8 cellular contexts compared by ENCODE assay signal in the genomic region with DNA sequence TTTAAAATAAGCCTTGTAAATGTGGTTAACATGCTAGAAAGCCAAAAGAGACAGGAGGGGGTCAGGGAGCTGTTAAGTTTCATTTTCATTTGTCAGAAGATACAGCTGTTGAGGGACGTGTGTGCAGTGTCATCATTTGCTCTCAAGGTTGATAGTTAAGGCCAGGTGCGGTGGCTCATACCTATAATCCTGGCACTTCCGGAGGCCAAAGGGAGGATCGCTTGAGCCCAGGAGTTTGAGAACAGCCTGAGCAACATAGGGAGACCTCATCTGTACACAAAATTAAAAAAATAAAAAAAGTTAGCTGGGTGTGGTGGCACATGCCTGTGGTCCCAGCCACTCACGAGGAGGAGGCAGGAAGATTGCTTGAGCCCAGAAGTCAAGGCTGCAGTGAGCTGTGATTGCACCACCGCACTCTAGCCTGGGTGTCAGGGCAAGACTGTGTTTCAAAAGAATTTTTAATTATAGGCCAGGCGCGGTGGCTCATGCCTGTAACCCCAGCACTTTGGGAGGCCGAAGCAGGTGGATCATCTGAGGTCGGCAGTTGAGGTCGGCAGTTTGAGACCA. TPM values are rescaled to one million over a fixed set of nuclear protein-coding genes. Genes with fewer than 3 reads are reported as not detected.
DNase-seq lines count a peak whose midpoint lies in the region; ATAC-seq and TF ChIP-seq lines count a peak whose summit lies in the region.

No MANE protein-coding gene starts in this region.

- H3K4me1 Mint-ChIP-seq in CD8-positive, alpha-beta T cell (ENCODE audit: low read depth) = peaks cover 28% of the 10 kb centered on the region
- peaks cover 27% of the 10 kb centered on the region for H3K4me1 Mint-ChIP-seq in activated naive CD8-positive, alpha-beta T cell treated with anti-CD3 and anti-CD28 coated beads for 36 hours

- no peak overlapping the region for H3K4me3 ChIP-seq in CD8-positive, alpha-beta T cell (ENCODE audit: low read depth, low read length)
- H3K4me3 ChIP-seq in PC-3 (ENCODE audit: low read length) (no peak overlapping the region), esophagus muscularis mucosa (no peak overlapping the region)

- peak overlapping the region; percentile 71 for H3K27ac Mint-ChIP-seq in CD8-positive, alpha-beta T cell
- peak overlapping the region; percentile 77 for H3K27ac Mint-ChIP-seq in activated naive CD8-positive, alpha-beta T cell treated with anti-CD3 and anti-CD28 coated beads for 36 hours

- no peak for TF ChIP-seq EP300 in esophagus muscularis mucosa (IDR thresholded peaks at IDR 0.05)

- no peaks in the 10 kb centered on the region for H3F3A ChIP-seq in PC-3 (ENCODE audit: low read length, unreplicated experiment)

- no peaks in the 10 kb centered on the region for H3K9me2 ChIP-seq in PC-3 (replicated peaks; ENCODE audit: low read length)

- H4K20me1 ChIP-seq in PC-3 (ENCODE audit: low read length) = no peaks in the 10 kb centered on the region

- H3K36me3 ChIP-seq in CD8-positive, alpha-beta T cell (ENCODE audit: insufficient read depth, low read length) = peaks cover 4% of the 10 kb centered on the region
- H3K36me3 ChIP-seq in PC-3 (ENCODE audit: low read depth, low read length) (peaks cover 10% of the 10 kb centered on the region), esophagus muscularis mucosa (peaks cover 10 to 72% (median 54%) of the 10 kb centered on the region in 4 donors)

- H3K9me3 ChIP-seq in CD8-positive, alpha-beta T cell (ENCODE audit: low read length) = no peaks in the 10 kb centered on the region
- H3K9me3 ChIP-seq in PC-3 (ENCODE audit: low read length) (no peaks in the 10 kb centered on the region), esophagus muscularis mucosa (no peaks in the 10 kb centered on the region)

- no peak overlapping the region for H2AFZ ChIP-seq in PC-3 (ENCODE audit: low read length)

- BruUV-seq in PC-3 (replicated peaks; lab: Mats Ljungman, UMichigan) = no TSS peak

- H3K9ac ChIP-seq in PC-3 (ENCODE audit: low read length) = no peak overlapping the region

- peak in 2 of 7 experiments; percentile 25 to 30 for DNase-seq in CD8-positive, alpha-beta T cell
- peak; percentile 28 for DNase-seq in GM19238 (ENCODE audit: insufficient read length, low spot score)
- DNase-seq in activated naive CD8-positive, alpha-beta T cell treated with anti-CD3 and anti-CD28 coated beads for 36 hours = no peak
- DNase-seq in PC-3 = no peak
- DNase-seq in NCI-H748 treated with DMSO at 0.1 percent for 48 hours (lab: John Stamatoyannopoulos, UW) = no peak
- no peak for DNase-seq in esophagus muscularis mucosa (ENCODE audit: extremely low spot score)

- H3K27me3 ChIP-seq in CD8-positive, alpha-beta T cell (ENCODE audit: insufficient read depth, low read length) = no peaks in the 10 kb centered on the region
- no peaks in the 10 kb centered on the region for H3K27me3 ChIP-seq in PC-3 (ENCODE audit: low read length)
- no peaks in the 10 kb centered on the region for H3K27me3 ChIP-seq in esophagus muscularis mucosa

- H3K79me2 ChIP-seq in PC-3 (ENCODE audit: low read length) = no peaks in the 10 kb centered on the region

- no peak for TF ChIP-seq CTCF in CD8-positive, alpha-beta T cell (IDR thresholded peaks at IDR 0.05)
- TF ChIP-seq CTCF in PC-3 (conservative IDR thresholded peaks at IDR 0.05; ENCODE audit: low read depth, low read length) (no peak), esophagus muscularis mucosa (IDR thresholded peaks at IDR 0.05) (no peak)

- H3K36me3 Mint-ChIP-seq in CD8-positive, alpha-beta T cell = peaks cover 50% of the 10 kb centered on the region
- H3K36me3 Mint-ChIP-seq in activated naive CD8-positive, alpha-beta T cell treated with anti-CD3 and anti-CD28 coated beads for 36 hours = peaks cover 50% of the 10 kb centered on the region

- no peak for TF ChIP-seq POLR2A in esophagus muscularis mucosa (IDR thresholded peaks at IDR 0.05; ENCODE audit: low read depth)

- intact Hi-C loops in CD8-positive, alpha-beta T cell (cut with DNase I, micrococcal nuclease) = no loop called here
- intact Hi-C loops in PC-3 (cut with micrococcal nuclease) (no loop called here), esophagus muscularis mucosa (cut with DNase I) (no loop called here)

- POLR2A ChIA-PET in CD8-positive, alpha-beta T cell (lab: Charles Lee) = interaction anchor here (0.8 kb wide), 1 partner anchor 10 kb away, joined by 3 read pairs; no protein-coding TSS in a partner anchor
- POLR2A ChIA-PET in PC-3 (lab: Charles Lee; ENCODE audit: unreplicated experiment) = no interaction called here

- peak overlapping the region; percentile 36 for H3K27ac ChIP-seq in CD8-positive, alpha-beta T cell (ENCODE audit: low read depth, low read length)
- no peak overlapping the region for H3K27ac ChIP-seq in PC-3 (ENCODE audit: low read length)
- H3K27ac ChIP-seq in esophagus muscularis mucosa (replicated peaks in 1 of 4) = no peak overlapping the region

- H3K27me3 Mint-ChIP-seq in CD8-positive, alpha-beta T cell (ENCODE audit: low read depth) = no peaks in the 10 kb centered on the region
- no peaks in the 10 kb centered on the region for H3K27me3 Mint-ChIP-seq in activated naive CD8-positive, alpha-beta T cell treated with anti-CD3 and anti-CD28 coated beads for 36 hours

- H3K4me2 ChIP-seq in PC-3 (ENCODE audit: low read length) = no peak overlapping the region

- 78% methylated on average over 11 of the region's 11 CpGs for WGBS in esophagus muscularis mucosa

- CTCF ChIA-PET in CD8-positive, alpha-beta T cell (lab: Charles Lee) = no interaction called here
- CTCF ChIA-PET in PC-3 (lab: Charles Lee) = no interaction called here

- ATAC-seq in CD8-positive, alpha-beta T cell = peak; percentile 73
- ATAC-seq in HG03108 (IDR thresholded peaks at IDR 0.05; ENCODE audit: unreplicated experiment) (peak; percentile 60), PC-3 (no peak; the same call in none of the 2 replicates), GM18870 (IDR thresholded peaks at IDR 0.05; ENCODE audit: unreplicated experiment) (no peak)

- peaks cover 21% of the 10 kb centered on the region for H3K4me1 ChIP-seq in CD8-positive, alpha-beta T cell (ENCODE audit: insufficient read depth, low read length)
- H3K4me1 ChIP-seq in PC-3 (ENCODE audit: insufficient read depth, low read length) (no peaks in the 10 kb centered on the region), esophagus muscularis mucosa (no peaks in the 10 kb centered on the region)

- no peaks in the 10 kb centered on the region for H3K9me3 Mint-ChIP-seq in CD8-positive, alpha-beta T cell
- H3K9me3 Mint-ChIP-seq in activated naive CD8-positive, alpha-beta T cell treated with anti-CD3 and anti-CD28 coated beads for 36 hours = peaks cover 12% of the 10 kb centered on the region

- peak overlapping the region; percentile 22 for H3K4me3 Mint-ChIP-seq in CD8-positive, alpha-beta T cell
- H3K4me3 Mint-ChIP-seq in activated naive CD8-positive, alpha-beta T cell treated with anti-CD3 and anti-CD28 coated beads for 36 hours = no peak overlapping the region

RNA-seq across cellular contexts. Expression of a gene that starts 22.7 kb away (rescaled TPM):
- total RNA-seq in CD8-positive, alpha-beta T cell = 10 to 100 TPM; 25.9 to 26.8 TPM
- total RNA-seq in activated naive CD8-positive, alpha-beta T cell treated with anti-CD3 and anti-CD28 coated beads for 36 hours = 10 to 100 TPM; 64.5 to 69.9 TPM
- total RNA-seq in PC-3 (2014; rRNA removed) (85.2 and 86.7 TPM in 2 replicates), esophagus muscularis mucosa (10 to 100 TPM; 19.6 to 31.1 (median 25.8) TPM)

RNA-seq across cellular contexts. Expression of a gene that starts 23.3 kb away (rescaled TPM):
- total RNA-seq in CD8-positive, alpha-beta T cell = 100 to 1,000 TPM; 109 to 121 TPM
- 100 to 1,000 TPM; 313 to 317 TPM for total RNA-seq in activated naive CD8-positive, alpha-beta T cell treated with anti-CD3 and anti-CD28 coated beads for 36 hours
- 161 and 201 TPM in 2 replicates for total RNA-seq in PC-3 (2014; rRNA removed)
- total RNA-seq in esophagus muscularis mucosa = 10 to 100 TPM; 83.0 to 98.8 (median 92.2) TPM

Comparison
In these comparisons a context has a peak if more than half of its experiments do, and no peak if none do; other contexts are left out.
1. ATAC-seq: peak in CD8-positive, alpha-beta T cell (single experiment) and HG03108 (single experiment); none in PC-3 (single experiment) and GM18870 (single experiment).